9 cellular contexts compared by ENCODE assay signal in genomic region chr5:157607371-157608161, GRCh38. TPM values are rescaled to one million over a fixed set of nuclear protein-coding genes. Genes with fewer than 3 reads are reported as not detected.
A peak's percentile ranks its signal among the peaks of the same experiment; 100 is the strongest.
DNase-seq lines count a peak whose midpoint lies in the region; ATAC-seq, FAIRE-seq and TF ChIP-seq lines count a peak whose summit lies in the region.
"Had no signal": no experiment of that assay in that cellular context is flagged by ENCODE, and none has a peak within 500 bp of the region (broad histone marks: within the 10 kb centered on the region; RNA-seq: fewer than 3 reads in every experiment).

No MANE protein-coding gene starts in this region.

- no peak overlapping the region for H3K4me3 ChIP-seq in retinal pigment epithelial cell (ENCODE audit: low read length)

- peak; percentile 62 to 66 for ATAC-seq in activated naive CD4-positive, alpha-beta T cell treated with anti-CD3 and anti-CD28 coated beads, Interleukin-2, amount 50 U/mL, for 72 hours

- H3K27ac Mint-ChIP-seq in activated naive CD4-positive, alpha-beta T cell treated with anti-CD3 and anti-CD28 coated beads, Interleukin-2, amount 50 U/mL, for 72 hours = peak overlapping the region; percentile 66 to 89

- peaks cover 0 to 11% of the 10 kb centered on the region in 2 donors for H3K36me3 Mint-ChIP-seq in activated naive CD4-positive, alpha-beta T cell treated with anti-CD3 and anti-CD28 coated beads, Interleukin-2, amount 50 U/mL, for 72 hours

- no peak for TF ChIP-seq CTCF in retinal pigment epithelial cell (conservative IDR thresholded peaks at IDR 0.05; ENCODE audit: low read depth, low read length)

- no peak for FAIRE-seq in RCC 7860 (lab: Jason Lieb, UNC)
- FAIRE-seq: A204.1 had no signal

- no peaks in the 10 kb centered on the region for H3K9me3 Mint-ChIP-seq in activated naive CD4-positive, alpha-beta T cell treated with anti-CD3 and anti-CD28 coated beads, Interleukin-2, amount 50 U/mL, for 72 hours

- peak; percentile 39 for DNase-seq in NK-92 treated with Interleukin-12 subunit alpha and Interleukin-12 subunit beta, amount 100 ng/mL, for 24 hours (lab: John Stamatoyannopoulos, UW)
- no peak for DNase-seq in NK-92 (lab: John Stamatoyannopoulos, UW; ENCODE audit: unreplicated experiment)
- peak; percentile 49 for DNase-seq in RCC 7860 (ENCODE audit: low spot score)
- peak; percentile 56 to 75 for DNase-seq in activated naive CD4-positive, alpha-beta T cell treated with anti-CD3 and anti-CD28 coated beads, Interleukin-2, amount 50 U/mL, for 72 hours (ENCODE audit: low spot score in 2 of 2)
- peak; percentile 30 for DNase-seq in retinal pigment epithelial cell (ENCODE audit: low read depth)
- no peak for DNase-seq in DMS53 treated with DMSO at 0.1 percent for 48 hours (lab: John Stamatoyannopoulos, UW; ENCODE audit: unreplicated experiment)
- DNase-seq in NCI-H526 treated with DMSO at 0.1 percent for 48 hours (lab: John Stamatoyannopoulos, UW) = no peak
- no peak for DNase-seq in COLO668 (lab: John Stamatoyannopoulos, UW; ENCODE audit: unreplicated experiment)

RNA-seq across cellular contexts. Expression of gene ADAM19, which starts 32.0 kb away (rescaled TPM):
- 10 to 100 TPM in 1 of 2 donors, 1 to 10 TPM in 1; 9.5 to 85.9 TPM for total RNA-seq in activated naive CD4-positive, alpha-beta T cell treated with anti-CD3 and anti-CD28 coated beads, Interleukin-2, amount 50 U/mL, for 72 hours

RNA-seq across cellular contexts. Expression of gene SOX30, which starts 44.7 kb away (rescaled TPM):
- under 1 TPM in 1 of 2 donors, not detected in 1; 0.14 TPM for total RNA-seq in activated naive CD4-positive, alpha-beta T cell treated with anti-CD3 and anti-CD28 coated beads, Interleukin-2, amount 50 U/mL, for 72 hours

Comparison
In these comparisons a context has a peak if more than half of its experiments do, and no peak if none do; other contexts are left out.
1. DNase-seq: peak in NK-92 treated with Interleukin-12 subunit alpha and Interleukin-12 subunit beta, amount 100 ng/mL, for 24 hours (single experiment), RCC 7860 (single experiment), activated naive CD4-positive, alpha-beta T cell treated with anti-CD3 and anti-CD28 coated beads, Interleukin-2, amount 50 U/mL, for 72 hours (2 of 2) and retinal pigment epithelial cell (single experiment); none in NK-92 (single experiment), DMS53 treated with DMSO at 0.1 percent for 48 hours (single experiment), NCI-H526 treated with DMSO at 0.1 percent for 48 hours (single experiment) and COLO668 (single experiment).